Comparison of ENCODE assay signal across 8 cellular contexts in the genomic region with DNA sequence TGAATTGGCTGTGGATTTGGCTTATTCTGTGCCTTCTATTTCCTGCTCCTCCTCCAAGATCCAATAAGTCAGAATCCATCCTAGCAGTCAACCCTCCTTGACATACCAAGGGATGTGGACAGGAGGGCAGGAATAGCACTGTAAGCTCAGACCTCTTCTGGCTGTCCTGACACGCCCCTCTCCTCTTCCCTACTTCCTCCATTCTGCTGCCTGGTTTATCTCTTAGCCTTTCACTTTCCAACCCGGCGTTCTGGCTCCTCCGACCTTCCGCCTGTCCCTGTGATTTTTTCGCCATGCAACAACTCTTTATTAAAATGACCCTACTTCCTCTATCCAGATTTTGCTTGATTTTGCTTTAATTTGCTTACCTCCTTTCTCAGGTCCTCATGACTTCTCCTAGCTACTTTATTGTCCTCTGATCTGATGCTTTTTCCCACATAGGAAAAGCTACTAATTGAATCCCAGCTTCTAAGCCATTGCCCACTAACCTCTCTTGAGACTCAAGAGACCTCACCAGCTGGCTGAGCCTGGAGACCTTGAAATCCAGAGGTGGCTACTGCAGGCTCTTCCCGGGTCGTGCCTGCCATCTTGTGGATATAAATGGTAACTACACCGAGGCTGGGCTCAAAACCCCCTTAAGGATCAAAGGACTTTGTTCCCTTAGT.
DNase-seq lines count a peak whose midpoint lies in the region; TF ChIP-seq lines count a peak whose summit lies in the region.

No MANE protein-coding gene starts in this region.

- intact Hi-C loops in ascending aorta (cut with DNase I) = loop anchor here (1.0 kb wide), 1 partner anchor 951 kb away; no protein-coding TSS in a partner anchor

- 17 to 19% methylated on average over 9 of the region's 9 CpGs for WGBS in GM23248 (ENCODE audit: low coverage in 1 of 2, low lambda C conversion rate in 2 of 2, missing lambda C conversion rate in 2 of 2), 2 experiments

- no peaks in the 10 kb centered on the region for H3K9me2 ChIP-seq in GM23248 (ENCODE audit: insufficient read depth)

- no peak overlapping the region for H2AFZ ChIP-seq in GM23248

- H3K79me2 ChIP-seq in GM23248 (ENCODE audit: insufficient read depth) = no peaks in the 10 kb centered on the region

- H3K9ac ChIP-seq in GM23248 = no peak overlapping the region

- H3K4me3 ChIP-seq in GM23248 = no peak overlapping the region
- no peak overlapping the region for H3K4me3 ChIP-seq in SJCRH30
- no peak overlapping the region for H3K4me3 ChIP-seq in ascending aorta

- H4K20me1 ChIP-seq in GM23248 (ENCODE audit: insufficient read depth) = no peaks in the 10 kb centered on the region

- H3K36me3 ChIP-seq in GM23248 (ENCODE audit: low read depth) (no peaks in the 10 kb centered on the region), SJCRH30 (no peaks in the 10 kb centered on the region), ascending aorta (no peaks in the 10 kb centered on the region)

- H3K9me3 ChIP-seq in GM23248 (ENCODE audit: low read depth) = no peaks in the 10 kb centered on the region
- no peaks in the 10 kb centered on the region for H3K9me3 ChIP-seq in SJCRH30 (replicated peaks)
- H3K9me3 ChIP-seq in ascending aorta = no peaks in the 10 kb centered on the region

- DNase-seq in GM03348 (ENCODE audit: low spot score) = peak; percentile 77
- peak; percentile 68 for DNase-seq in GM23248
- DNase-seq in LoVo (ENCODE audit: low spot score) = peak; percentile 67
- DNase-seq in SJCRH30 = peak; percentile 57 to 79
- peak in 1 of 2 donors; percentile 71 for DNase-seq in ascending aorta (ENCODE audit: low spot score in 2 of 2)
- DNase-seq in hypothalamus (lab: John Stamatoyannopoulos, UW) = peak in 41 of 51 donors; percentile 2 to 57 (median 29)
- DNase-seq in stimulated activated CD4-positive, alpha-beta T cell treated with anti-CD3 and anti-CD28 coated beads, Interleukin-12 subunit alpha, Interleukin-12 subunit beta, amount 100 ng/mL, for 24 hours (ENCODE audit: low read depth in 2 of 2) = peak; percentile 16 to 44
- DNase-seq in NK-92 treated with Interleukin-12 subunit alpha and Interleukin-12 subunit beta, amount 100 ng/mL, for 24 hours (lab: John Stamatoyannopoulos, UW) = no peak

- no peaks in the 10 kb centered on the region for H3F3A ChIP-seq in GM23248 (ENCODE audit: insufficient read depth)

- peak; percentile 54 to 85 (median 81) for TF ChIP-seq CTCF in ascending aorta (IDR thresholded peaks at IDR 0.05)

- no peaks in the 10 kb centered on the region for H3K4me1 ChIP-seq in GM23248 (ENCODE audit: insufficient read depth)
- H3K4me1 ChIP-seq in SJCRH30 = peaks cover 10% of the 10 kb centered on the region
- H3K4me1 ChIP-seq in ascending aorta = no peaks in the 10 kb centered on the region

- no peak overlapping the region for H3K4me2 ChIP-seq in GM23248 (ENCODE audit: unreplicated experiment)

- H3K27ac ChIP-seq in GM23248 (no peak overlapping the region), SJCRH30 (no peak overlapping the region), ascending aorta (no peak overlapping the region)

- in situ Hi-C loops in GM23248 (cut with MboI) = loop anchor here (10.0 kb wide), 1 partner anchor 943 kb away; no protein-coding TSS in a partner anchor

- H3K27me3 ChIP-seq in GM23248 (replicated peaks; ENCODE audit: insufficient read depth) (0 out of 2 replicates have a peak, but pooled peaks cover 7% of the 10 kb centered on the region), SJCRH30 (no peaks in the 10 kb centered on the region), ascending aorta (no peaks in the 10 kb centered on the region)
